Comparison of ENCODE assay signal across 1 cellular context in the genomic region with DNA sequence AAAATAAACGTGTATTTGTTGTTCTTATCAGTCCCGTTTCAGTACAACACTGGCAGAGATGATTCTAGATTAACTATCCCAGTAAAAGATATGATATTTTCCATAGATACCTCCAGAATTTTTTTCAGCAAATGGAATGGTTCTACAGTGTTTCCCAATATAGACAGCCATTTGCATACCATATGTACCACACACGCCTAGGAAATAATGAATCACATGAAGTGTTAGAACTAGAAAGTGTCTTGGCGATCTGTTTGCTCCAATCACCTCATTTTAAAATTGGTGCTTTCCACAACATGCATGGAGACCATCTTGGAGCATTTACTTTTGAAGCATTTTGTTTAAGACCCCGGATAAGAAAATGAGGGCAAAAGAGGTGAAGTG.
TF ChIP-seq lines count a peak whose summit lies in the region.

No MANE protein-coding gene starts in this region.

TF ChIP-seq in A549, 52 proteins besides CTCF, POLR2A, EP300 and RAD21 (continued from another document):
- TF ChIP-seq, protein P1, sequence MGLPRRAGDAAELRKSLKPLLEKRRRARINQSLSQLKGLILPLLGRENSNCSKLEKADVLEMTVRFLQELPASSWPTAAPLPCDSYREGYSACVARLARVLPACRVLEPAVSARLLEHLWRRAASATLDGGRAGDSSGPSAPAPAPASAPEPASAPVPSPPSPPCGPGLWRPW (IDR thresholded peaks at IDR 0.05), result no peak
- no peak for TF ChIP-seq ZSCAN20 (CRISPR knock-in tag; IDR thresholded peaks at IDR 0.05)
- no peak for TF ChIP-seq FOXS1 (CRISPR knock-in tag; IDR thresholded peaks at IDR 0.05)
- no peak for TF ChIP-seq ZC3H11A (IDR thresholded peaks at IDR 0.05)
- TF ChIP-seq ESRRA (IDR thresholded peaks at IDR 0.05; ENCODE audit: borderline replicate concordance, low read length), result no peak
- TF ChIP-seq KDM1A (IDR thresholded peaks at IDR 0.05; ENCODE audit: low read depth), result no peak
- TF ChIP-seq, protein P2, sequence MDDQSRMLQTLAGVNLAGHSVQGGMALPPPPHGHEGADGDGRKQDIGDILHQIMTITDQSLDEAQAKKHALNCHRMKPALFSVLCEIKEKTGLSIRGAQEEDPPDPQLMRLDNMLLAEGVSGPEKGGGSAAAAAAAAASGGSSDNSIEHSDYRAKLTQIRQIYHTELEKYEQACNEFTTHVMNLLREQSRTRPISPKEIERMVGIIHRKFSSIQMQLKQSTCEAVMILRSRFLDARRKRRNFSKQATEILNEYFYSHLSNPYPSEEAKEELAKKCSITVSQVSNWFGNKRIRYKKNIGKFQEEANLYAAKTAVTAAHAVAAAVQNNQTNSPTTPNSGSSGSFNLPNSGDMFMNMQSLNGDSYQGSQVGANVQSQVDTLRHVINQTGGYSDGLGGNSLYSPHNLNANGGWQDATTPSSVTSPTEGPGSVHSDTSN (IDR thresholded peaks at IDR 0.05), result no peak
- no peak for TF ChIP-seq RARB (CRISPR knock-in tag; IDR thresholded peaks at IDR 0.05)
- TF ChIP-seq, protein P3, sequence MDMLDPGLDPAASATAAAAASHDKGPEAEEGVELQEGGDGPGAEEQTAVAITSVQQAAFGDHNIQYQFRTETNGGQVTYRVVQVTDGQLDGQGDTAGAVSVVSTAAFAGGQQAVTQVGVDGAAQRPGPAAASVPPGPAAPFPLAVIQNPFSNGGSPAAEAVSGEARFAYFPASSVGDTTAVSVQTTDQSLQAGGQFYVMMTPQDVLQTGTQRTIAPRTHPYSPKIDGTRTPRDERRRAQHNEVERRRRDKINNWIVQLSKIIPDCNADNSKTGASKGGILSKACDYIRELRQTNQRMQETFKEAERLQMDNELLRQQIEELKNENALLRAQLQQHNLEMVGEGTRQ (IDR thresholded peaks at IDR 0.05), result no peak
- no peak for TF ChIP-seq BHLHE40 (IDR thresholded peaks at IDR 0.05; ENCODE audit: low read depth, low read length)
- no peak for TF ChIP-seq CBX2 (IDR thresholded peaks at IDR 0.05; ENCODE audit: borderline replicate concordance, low read depth)
- no peak for TF ChIP-seq HOXB13 (CRISPR knock-in tag; IDR thresholded peaks at IDR 0.05; ENCODE audit: low read depth)
